Comparison of ENCODE assay signal across 13 cellular contexts in genomic region chr2:71646028-71646427, GRCh38.
DNase-seq lines count a peak whose midpoint lies in the region; ATAC-seq and TF ChIP-seq lines count a peak whose summit lies in the region.
"Had no signal": no experiment of that assay in that cellular context is flagged by ENCODE, and none has a peak within 500 bp of the region (broad histone marks: within the 10 kb centered on the region; RNA-seq: fewer than 3 reads in every experiment).

No MANE protein-coding gene starts in this region.

- peak; percentile 28 to 33 for TF ChIP-seq POLR2A in gastrocnemius medialis (IDR thresholded peaks at IDR 0.05)

- peak overlapping the region; percentile 78 to 91 (median 82) for H3K27ac ChIP-seq in gastrocnemius medialis
- no peak overlapping the region for H3K27ac ChIP-seq in WERI-Rb-1
- H3K27ac ChIP-seq: colonic mucosa, hepatocyte had no signal

- H3K9me3 ChIP-seq in gastrocnemius medialis (no peaks in the 10 kb centered on the region), WERI-Rb-1 (ENCODE audit: severe bottlenecking) (no peaks in the 10 kb centered on the region)
- H3K9me3 ChIP-seq: colonic mucosa had no signal

- H3K4me3 ChIP-seq in astrocyte of the cerebellum (ENCODE audit: low read depth, low read length) (no peak overlapping the region), gastrocnemius medialis (no peak overlapping the region), WERI-Rb-1 (ENCODE audit: low read depth, low read length) (no peak overlapping the region)
- H3K4me3 ChIP-seq: colonic mucosa, hepatocyte had no signal

- ATAC-seq in gastrocnemius medialis (peak; percentile 100), GM21423 (IDR thresholded peaks at IDR 0.05; ENCODE audit: unreplicated experiment) (no peak)
- ATAC-seq: stimulated activated naive CD8-positive, alpha-beta T cell treated with anti-CD3 and anti-CD28 coated beads, Interleukin-15, Interleukin-2, amounts not matched to agents 100 U/mL and 50 U/mL, for 24 hours had no signal

- TF ChIP-seq CTCF in astrocyte of the cerebellum (IDR thresholded peaks at IDR 0.05; ENCODE audit: low read depth, low read length, missing control alignments) = no peak
- no peak for TF ChIP-seq CTCF in gastrocnemius medialis (IDR thresholded peaks at IDR 0.05 in 4 of 5, conservative IDR thresholded peaks at IDR 0.05 in 1 of 5)
- no peak for TF ChIP-seq CTCF in WERI-Rb-1 (IDR thresholded peaks at IDR 0.05; ENCODE audit: low read depth, low read length)

- H3K36me3 ChIP-seq in gastrocnemius medialis (peaks cover 0 to 12% of the 10 kb centered on the region in 2 donors), WERI-Rb-1 (no peaks in the 10 kb centered on the region)
- H3K36me3 ChIP-seq: colonic mucosa had no signal

- in situ Hi-C loops in astrocyte of the cerebellum (cut with HindIII; ENCODE audit: low sequenced_read_pairs) = no loop called here
- in situ Hi-C loops in gastrocnemius medialis (cut with MboI; ENCODE audit: low sequenced_read_pairs in 4 of 4) = no loop called here

- H3K4me1 ChIP-seq in gastrocnemius medialis = peaks cover 16 to 18% of the 10 kb centered on the region in 2 donors
- H3K4me1 ChIP-seq: colonic mucosa had no signal

- peak; percentile 38 for DNase-seq in GM04503 (ENCODE audit: low read depth)
- peak; percentile 45 for DNase-seq in astrocyte of the cerebellum (ENCODE audit: low read depth)
- peak; percentile 86 for DNase-seq in cardiac septum (ENCODE audit: low spot score)
- DNase-seq in gastrocnemius medialis = peak; percentile 89 to 94
- DNase-seq in NCI-H1048 (lab: John Stamatoyannopoulos, UW) = no peak
- no peak for DNase-seq in GF-D8 (lab: John Stamatoyannopoulos, UW)
- no peak for DNase-seq in WERI-Rb-1
- DNase-seq: activated T-cell treated with anti-CD3 and anti-CD28 coated beads, Interleukin-2, amount 50 U/mL, for 24 hours; colonic mucosa; NCI-H1930; stimulated activated naive CD8-positive, alpha-beta T cell treated with anti-CD3 and anti-CD28 coated beads, Interleukin-15, Interleukin-2, amounts not matched to agents 100 U/mL and 50 U/mL, for 24 hours had no signal

- intact Hi-C loops in cardiac septum (cut with DNase I) (loop anchor here (1.0 kb wide), 1 partner anchor 31 kb away; no protein-coding TSS in a partner anchor), gastrocnemius medialis (cut with DNase I; ENCODE audit: low total_unique reads) (loop anchor here (2.0 kb wide), 1 partner anchor 27 kb away; no protein-coding TSS in a partner anchor)

- H3K27me3 ChIP-seq in gastrocnemius medialis (no peaks in the 10 kb centered on the region), WERI-Rb-1 (ENCODE audit: insufficient read depth, low read depth, severe bottlenecking) (no peaks in the 10 kb centered on the region)
- H3K27me3 ChIP-seq: colonic mucosa, hepatocyte had no signal

Comparison
In these comparisons a context has a peak if more than half of its experiments do, and no peak if none do; other contexts are left out.
1. DNase-seq: peak in GM04503 (single experiment), astrocyte of the cerebellum (single experiment), cardiac septum (single experiment) and gastrocnemius medialis (2 of 2); none in NCI-H1048 (single experiment), GF-D8 (single experiment) and WERI-Rb-1 (single experiment).